ENCODE assay signal across 21 cellular contexts in the genomic region with DNA sequence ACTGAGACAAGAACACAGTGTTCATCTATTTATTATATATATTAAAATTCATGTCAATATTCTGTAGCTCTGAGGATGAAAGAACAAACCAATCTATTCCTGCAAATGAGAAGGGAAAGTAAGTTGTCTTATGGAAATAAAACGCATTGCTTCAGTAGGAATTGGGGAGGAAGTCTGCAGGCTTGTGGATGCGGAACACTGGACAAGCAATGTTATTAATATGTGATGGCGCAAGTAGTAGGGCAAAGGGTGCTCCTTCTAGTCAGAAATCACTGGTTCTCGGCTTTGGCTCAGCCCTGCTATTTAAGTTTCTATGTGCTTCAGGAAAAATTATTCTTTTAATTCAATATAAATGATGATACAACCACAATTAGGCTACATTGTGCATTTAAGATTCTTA.
"Had no signal": no experiment of that assay in that cellular context is flagged by ENCODE, and none has a peak within 500 bp of the region (broad histone marks: within the 10 kb centered on the region; RNA-seq: fewer than 3 reads in every experiment).

No MANE protein-coding gene starts in this region.

- DNase-seq: heart left ventricle; hypothalamus; immature natural killer cell; kidney; left cardiac atrium; left lung; lower lobe of right lung; mammary epithelial cell; mesenchymal stem cell; naive thymus-derived CD8-positive, alpha-beta T cell; nucleus accumbens; pancreas; psoas muscle; right lobe of liver; stimulated activated CD4-positive, alpha-beta T cell treated with anti-CD3 and anti-CD28 coated beads, Interleukin-1b, Interleukin-23, amount 100 ng/mL, for 48 hours; stimulated activated CD4-positive, alpha-beta T cell treated with anti-CD3 and anti-CD28 coated beads, Interleukin-4, amount 100 ng/mL, for 1 hour; stimulated activated naive B cell treated with anti-CD40 and anti-IgM and Interleukin-4, amounts not matched to agents 10 μg/mL and 1 μg/mL and 100 μg/mL, for 72 hours had no signal

- H3K36me3 ChIP-seq: heart left ventricle, left lung, lower lobe of right lung, pancreas, right atrium auricular region, right lobe of liver, tibial nerve, vagina had no signal

- H3K4me2 ChIP-seq: smooth muscle cell had no signal

- ATAC-seq: heart left ventricle; left cardiac atrium; left lung; lower lobe of right lung; naive thymus-derived CD8-positive, alpha-beta T cell; pancreas; psoas muscle; right lobe of liver; stimulated activated naive B cell treated with anti-CD40 and anti-IgM and Interleukin-4, amounts not matched to agents 10 μg/mL and 1 μg/mL and 100 μg/mL, for 72 hours had no signal

- H3K27ac ChIP-seq: heart left ventricle, left lung, lower lobe of right lung, pancreas, psoas muscle, right atrium auricular region, right lobe of liver, tibial nerve, vagina had no signal

- H3K4me3 ChIP-seq: heart left ventricle, left lung, lower lobe of right lung, pancreas, psoas muscle, right atrium auricular region, right lobe of liver, smooth muscle cell, tibial nerve, vagina had no signal

- H3K27me3 ChIP-seq: heart left ventricle, left lung, pancreas, right atrium auricular region, right lobe of liver, tibial nerve, vagina had no signal

- H3K4me1 ChIP-seq: heart left ventricle, left lung, lower lobe of right lung, pancreas, psoas muscle, right atrium auricular region, right lobe of liver, tibial nerve, vagina had no signal

- H3K9me3 ChIP-seq: heart left ventricle, left lung, lower lobe of right lung, pancreas, psoas muscle, right atrium auricular region, right lobe of liver, tibial nerve, vagina had no signal
